ENCODE assay signal across 8 cellular contexts in genomic region chr1:27634166-27634981, GRCh38. TPM values are rescaled to one million over a fixed set of nuclear protein-coding genes. Genes with fewer than 3 reads are reported as not detected.
DNase-seq lines count a peak whose midpoint lies in the region; ATAC-seq and TF ChIP-seq lines count a peak whose summit lies in the region.

No MANE protein-coding gene starts in this region.

- TF ChIP-seq CTCF in CD14-positive monocyte (IDR thresholded peaks at IDR 0.05): no peak
- TF ChIP-seq CTCF in adrenal gland (IDR thresholded peaks at IDR 0.05): peak in 1 of 6 experiments; percentile 14

- WGBS in adrenal gland, 4 donors: 11 to 25% (median 18%) methylated on average over 28 to 66 of the region's 66 CpGs

- intact Hi-C loops in CD14-positive monocyte (cut with micrococcal nuclease): loop anchor here in 1 of 2 donors (2.0 to 5.0 kb wide), 2 partner anchors 14 to 632 kb away; no protein-coding TSS in a partner anchor
- intact Hi-C loops in adrenal gland (cut with DNase I): no loop called here

- no peak for ATAC-seq in GM18861 (IDR thresholded peaks at IDR 0.05; ENCODE audit: unreplicated experiment)

- H3K4me1 ChIP-seq in adrenal gland (replicated peaks in 1 of 2): peaks cover 0 to 20% of the 10 kb centered on the region in 2 donors
- H3K4me1 ChIP-seq in iPS-18a (ENCODE audit: control insufficient read depth, low read depth, low read length): peaks cover 5% of the 10 kb centered on the region

- no peak for TF ChIP-seq POLR2A in adrenal gland (IDR thresholded peaks at IDR 0.05)

- TF ChIP-seq RAD21 in Ishikawa (IDR thresholded peaks at IDR 0.05; ENCODE audit: low read depth): no peak

- H3K4me1 Mint-ChIP-seq in CD14-positive monocyte: peaks cover 68% of the 10 kb centered on the region

- H3K27me3 Mint-ChIP-seq in CD14-positive monocyte (ENCODE audit: low read depth in 3 of 3): peaks cover 0 to 2% (median 0%) of the 10 kb centered on the region in 3 donors

- H3K4me3 ChIP-seq in adrenal gland (peak overlapping the region in 2 of 4 donors; percentile 17 to 63), iPS-18a (ENCODE audit: low read length) (peak overlapping the region; percentile 60)

- H3K9me3 ChIP-seq in adrenal gland (replicated peaks in 1 of 3) (no peaks in the 10 kb centered on the region), iPS-18a (ENCODE audit: control insufficient read depth, low read depth, low read length) (no peaks in the 10 kb centered on the region)

- DNase-seq in CD14-positive monocyte (ENCODE audit: low spot score) (peak; percentile 55), adrenal gland (peak in 1 of 7 donors; percentile 44), HCEC 1CT (no peak), NCI-H526 treated with DMSO at 0.1 percent for 48 hours (lab: John Stamatoyannopoulos, UW) (no peak)
- peak; percentile 51 for DNase-seq in stimulated activated CD4-positive, alpha-beta T cell treated with anti-CD3 and anti-CD28 coated beads, Interleukin-15, amount 100 ng/mL, for 24 hours

- peak overlapping the region in 4 of 5 donors; percentile 42 to 83 (median 51) for H3K27ac ChIP-seq in adrenal gland
- no peak overlapping the region for H3K27ac ChIP-seq in iPS-18a (ENCODE audit: low read length)

- TF ChIP-seq EP300 in Ishikawa (IDR thresholded peaks at IDR 0.05; ENCODE audit: borderline replicate concordance): no peak

- peaks cover 24 to 47% of the 10 kb centered on the region in 2 donors for H3K36me3 Mint-ChIP-seq in CD14-positive monocyte

- H3K9ac ChIP-seq in iPS-18a (ENCODE audit: low read length): peak overlapping the region; percentile 44

- peaks cover 0 to 2% (median 0%) of the 10 kb centered on the region in 7 donors for H3K9me3 Mint-ChIP-seq in CD14-positive monocyte

- H3K27ac Mint-ChIP-seq in CD14-positive monocyte: peak overlapping the region in 6 of 7 donors; percentile 98 to 100 (median 99)

- peak overlapping the region; percentile 94 to 96 for H3K4me3 Mint-ChIP-seq in CD14-positive monocyte

- H3K36me3 ChIP-seq in adrenal gland (replicated peaks in 1 of 2) (no peaks in the 10 kb centered on the region), iPS-18a (ENCODE audit: control insufficient read depth, low read depth, low read length) (no peaks in the 10 kb centered on the region)

- H3K27me3 ChIP-seq in adrenal gland: peaks cover 5% of the 10 kb centered on the region
- H3K27me3 ChIP-seq in iPS-18a (ENCODE audit: control insufficient read depth, insufficient read depth, low read length): peaks cover 36% of the 10 kb centered on the region

TF ChIP-seq in Ishikawa, 13 proteins besides CTCF, POLR2A, EP300 and RAD21:
- TF ChIP-seq ZBTB7A (IDR thresholded peaks at IDR 0.05; ENCODE audit: low read depth): 0 out of 2 replicates have a peak, but pooled peaks have one; percentile 40
- no peak for TF ChIP-seq EGR1 (IDR thresholded peaks at IDR 0.05)

RNA-seq across cellular contexts. Expression of gene FGR, which starts 0.6 kb away (rescaled TPM):
- polyA plus RNA-seq in CD14-positive monocyte (100 to 1,000 TPM; 371 to 571 TPM), adrenal gland (10 to 100 TPM in 2 of 3 donors, 1 to 10 TPM in 1; 6.0 to 51.9 (median 11.3) TPM)
- 10 to 100 TPM in 4 of 8 donors, 1 to 10 TPM in 4; 4.7 to 16.0 (median 10.4) TPM for total RNA-seq in adrenal gland

RNA-seq across cellular contexts. Expression of gene AHDC1, which starts 30.4 kb away (rescaled TPM):
- polyA plus RNA-seq in CD14-positive monocyte: under 1 TPM; 0.16 to 0.30 TPM
- total RNA-seq in adrenal gland: 100 to 1,000 TPM in 1 of 8 donors, 10 to 100 TPM in 7; 43.9 to 111 (median 71.8) TPM
- polyA plus RNA-seq in adrenal gland: 10 to 100 TPM; 10.4 to 98.5 (median 27.0) TPM

RNA-seq across cellular contexts. Expression of gene IFI6, which starts 37.6 kb away (rescaled TPM):
- polyA plus RNA-seq in CD14-positive monocyte (100 to 1,000 TPM; 276 TPM), adrenal gland (100 to 1,000 TPM; 213 to 611 (median 223) TPM)
- total RNA-seq in adrenal gland: 100 to 1,000 TPM in 5 of 8 donors, 10 to 100 TPM in 3; 67.6 to 379 (median 175) TPM

Comparison
In these comparisons a context has a peak if more than half of its experiments do, and no peak if none do; other contexts are left out.
1. DNase-seq: peak in CD14-positive monocyte (single experiment) and stimulated activated CD4-positive, alpha-beta T cell treated with anti-CD3 and anti-CD28 coated beads, Interleukin-15, amount 100 ng/mL, for 24 hours (single experiment); none in HCEC 1CT (single experiment) and NCI-H526 treated with DMSO at 0.1 percent for 48 hours (single experiment).
2. RNA of gene FGR, which starts 0.6 kb away (polyA plus RNA-seq): 371 to 571 TPM in CD14-positive monocyte; 6.0 to 51.9 TPM in adrenal gland; every median in the first group is over 4 times any median in the second.
3. RNA of gene AHDC1, which starts 30.4 kb away (polyA plus RNA-seq): 10.4 to 98.5 TPM in adrenal gland; 0.16 to 0.30 TPM in CD14-positive monocyte; every median in the first group is over 4 times any median in the second.